8 cellular contexts compared by ENCODE assay signal in the genomic region with DNA sequence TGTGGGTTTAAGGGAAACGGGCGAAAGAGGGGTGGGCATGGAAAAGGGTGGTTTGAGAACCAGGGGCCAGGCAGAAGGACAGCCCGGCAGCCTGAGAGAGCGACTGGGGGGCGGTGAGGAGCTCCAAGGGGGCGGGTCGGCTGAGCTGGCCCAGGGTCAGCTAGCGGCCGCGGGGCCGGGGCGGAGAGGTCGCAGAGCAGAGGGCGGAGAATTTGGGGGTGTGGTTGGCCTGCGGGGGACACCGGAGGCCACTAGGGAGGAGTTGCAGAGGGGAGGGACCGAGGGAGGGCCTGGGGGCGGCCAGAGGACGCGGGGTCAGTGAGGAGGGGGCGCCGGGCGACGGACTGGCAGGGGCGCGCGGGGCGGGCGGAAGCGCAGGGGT. TPM values are rescaled to one million over a fixed set of nuclear protein-coding genes. Genes with fewer than 3 reads are reported as not detected.
A peak's percentile ranks its signal among the peaks of the same experiment; 100 is the strongest.
DNase-seq lines count a peak whose midpoint lies in the region; ATAC-seq and TF ChIP-seq lines count a peak whose summit lies in the region.

No MANE protein-coding gene starts in this region.

- no peaks in the 10 kb centered on the region for H3K9me3 Mint-ChIP-seq in CD4-positive, alpha-beta T cell

- no peak overlapping the region for H3K18ac ChIP-seq in trophoblast cell (ENCODE audit: low read length)

- no peak overlapping the region for H3K14ac ChIP-seq in trophoblast cell (ENCODE audit: low read length)

- WGBS in trophoblast cell (ENCODE audit: extremely low coverage, insufficient coverage, insufficient read length), result no CpG with 5 or more reads among the region's 30 CpGs

- H3K9ac ChIP-seq in trophoblast cell (ENCODE audit: low read length), result no peak overlapping the region

- H3K36me3 ChIP-seq in WERI-Rb-1, result no peaks in the 10 kb centered on the region
- no peaks in the 10 kb centered on the region for H3K36me3 ChIP-seq in trophoblast cell (ENCODE audit: control insufficient read depth in 1 of 2, insufficient read depth in 2 of 2, low read length in 2 of 2)

- H3K9me3 ChIP-seq in CD4-positive, alpha-beta T cell (ENCODE audit: control insufficient read depth, low read length), result no peaks in the 10 kb centered on the region
- H3K9me3 ChIP-seq in WERI-Rb-1 (ENCODE audit: severe bottlenecking) (no peaks in the 10 kb centered on the region), trophoblast cell (ENCODE audit: insufficient read depth, low read depth, low read length) (peaks cover 2% of the 10 kb centered on the region)

- H3K79me1 ChIP-seq in trophoblast cell (ENCODE audit: low read length), result no peaks in the 10 kb centered on the region

- H3K27ac ChIP-seq in CD4-positive, alpha-beta T cell (ENCODE audit: low read depth, low read length), result no peak overlapping the region
- H3K27ac ChIP-seq in WERI-Rb-1 (no peak overlapping the region), trophoblast cell (ENCODE audit: low read depth, low read length) (no peak overlapping the region)

- peaks cover 32% of the 10 kb centered on the region for H3K27me3 ChIP-seq in CD4-positive, alpha-beta T cell (ENCODE audit: control insufficient read depth, insufficient read depth, low read length)
- no peaks in the 10 kb centered on the region for H3K27me3 ChIP-seq in WERI-Rb-1 (ENCODE audit: insufficient read depth, low read depth, severe bottlenecking)
- peaks cover 36% of the 10 kb centered on the region for H3K27me3 ChIP-seq in trophoblast cell (ENCODE audit: insufficient read depth, low read length)

- no peak for TF ChIP-seq CTCF in CD4-positive, alpha-beta T cell (IDR thresholded peaks at IDR 0.05)
- TF ChIP-seq CTCF in WERI-Rb-1 (IDR thresholded peaks at IDR 0.05; ENCODE audit: low read depth, low read length) (no peak), foreskin fibroblast (IDR thresholded peaks at IDR 0.05; ENCODE audit: low read depth, low read length) (no peak)

- peak overlapping the region; percentile 78 for H3K4me3 Mint-ChIP-seq in CD4-positive, alpha-beta T cell

- H3K4me1 Mint-ChIP-seq in CD4-positive, alpha-beta T cell (ENCODE audit: low read depth), result peaks cover 6% of the 10 kb centered on the region

- H3K23ac ChIP-seq in trophoblast cell (ENCODE audit: low read length), result no peak overlapping the region

- POLR2A ChIA-PET in CD4-positive, alpha-beta T cell (lab: Charles Lee), result no interaction called here

- H2BK12ac ChIP-seq in trophoblast cell (ENCODE audit: low read length), result no peak overlapping the region

- H3K4ac ChIP-seq in trophoblast cell (ENCODE audit: low read depth, low read length), result no peak overlapping the region

- no peaks in the 10 kb centered on the region for H3K79me2 ChIP-seq in trophoblast cell (ENCODE audit: control insufficient read depth, insufficient read depth, low read length, poor library complexity)

- no peak overlapping the region for H4K8ac ChIP-seq in trophoblast cell (ENCODE audit: low read depth, low read length)

- H4K91ac ChIP-seq in trophoblast cell (ENCODE audit: low read depth, low read length), result no peak overlapping the region

- no peak for ATAC-seq in CD4-positive, alpha-beta T cell (ENCODE audit: poor library complexity)
- ATAC-seq in GM21619 (IDR thresholded peaks at IDR 0.05; ENCODE audit: unreplicated experiment), result no peak
- no peak for ATAC-seq in left lobe of liver
- ATAC-seq in HG03432 (IDR thresholded peaks at IDR 0.05; ENCODE audit: unreplicated experiment), result no peak

- H4K12ac ChIP-seq in trophoblast cell (ENCODE audit: low read depth, low read length), result no peak overlapping the region

- H2AFZ ChIP-seq in trophoblast cell (ENCODE audit: insufficient read depth, low read length, poor library complexity), result no peak overlapping the region

- H3K4me1 ChIP-seq in trophoblast cell (ENCODE audit: control insufficient read depth in 1 of 2, insufficient read depth in 2 of 2, low read length in 2 of 2), result peaks cover 0 to 9% of the 10 kb centered on the region in 2 experiments

- CTCF ChIA-PET in CD4-positive, alpha-beta T cell (lab: Charles Lee), result no interaction called here

- no peak overlapping the region for H2BK5ac ChIP-seq in trophoblast cell (ENCODE audit: low read depth, low read length, poor library complexity)

- no peak for DNase-seq in CD4-positive, alpha-beta T cell
- DNase-seq in WERI-Rb-1 (peak; percentile 39), foreskin fibroblast (peak in 1 of 2 donors; percentile 27), trophoblast cell (no peak), left lobe of liver (ENCODE audit: low spot score) (no peak)
- no peak for DNase-seq in stimulated activated naive CD4-positive, alpha-beta T cell (lab: John Stamatoyannopoulos, UW)

- no peaks in the 10 kb centered on the region for H3K36me3 Mint-ChIP-seq in CD4-positive, alpha-beta T cell (ENCODE audit: low read depth)

- H2BK120ac ChIP-seq in trophoblast cell (ENCODE audit: insufficient read depth, low read length, poor library complexity), result no peak overlapping the region

- H3K27ac Mint-ChIP-seq in CD4-positive, alpha-beta T cell, result no peak overlapping the region

- H3K27me3 Mint-ChIP-seq in CD4-positive, alpha-beta T cell, result peaks cover 47% of the 10 kb centered on the region

- intact Hi-C loops in CD4-positive, alpha-beta T cell (cut with DNase I, micrococcal nuclease), result no loop called here

- H3K4me3 ChIP-seq in WERI-Rb-1 (ENCODE audit: low read depth, low read length), result peak overlapping the region; percentile 63
- peak overlapping the region; percentile 49 to 54 for H3K4me3 ChIP-seq in foreskin fibroblast (ENCODE audit: low read depth in 1 of 2, low read length in 2 of 2)
- no peak overlapping the region for H3K4me3 ChIP-seq in trophoblast cell (ENCODE audit: low read depth, low read length)

- H3K4me2 ChIP-seq in trophoblast cell (ENCODE audit: low read length), result peak overlapping the region; percentile 69

- H2AK5ac ChIP-seq in trophoblast cell (ENCODE audit: low read length), result no peak overlapping the region

RNA-seq across cellular contexts. Expression of a gene that starts 54.7 kb away (rescaled TPM):
- total RNA-seq in CD4-positive, alpha-beta T cell, result 100 to 1,000 TPM; 153 to 156 TPM
- polyA plus RNA-seq in trophoblast cell (2013), result 502 and 551 TPM in 2 replicates
- total RNA-seq in left lobe of liver, result 104 TPM
